Comparison of ENCODE assay signal across 19 cellular contexts in genomic region chr18:43078485-43079092, GRCh38. TPM values are rescaled to one million over a fixed set of nuclear protein-coding genes. Genes with fewer than 3 reads are reported as not detected.
"Had no signal": no experiment of that assay in that cellular context is flagged by ENCODE, and none has a peak within 500 bp of the region (broad histone marks: within the 10 kb centered on the region; RNA-seq: fewer than 3 reads in every experiment).

No MANE protein-coding gene starts in this region.

- ATAC-seq: activated CD4-positive, alpha-beta T cell treated with anti-CD3 and anti-CD28 coated beads for 36 hours; activated CD8-positive, alpha-beta memory T cell treated with anti-CD3 and anti-CD28 coated beads, Interleukin-2, amount 10 ng/mL, durations not matched to agents 7 days and 5 days; left ventricle myocardium superior; natural killer cell treated with Interleukin-12 subunit alpha and Interleukin-12 subunit beta and Interleukin-15 and Interleukin-18, amount 100 ng/mL, for 72 hours; right cardiac atrium; stimulated activated naive CD8-positive, alpha-beta T cell treated with anti-CD3 and anti-CD28 coated beads, Interleukin-15, amount 100 ng/mL, for 72 hours; upper lobe of right lung had no signal

- H3K4me1 ChIP-seq: adrenal gland, upper lobe of right lung had no signal

- H3K27me3 ChIP-seq: adrenal gland, esophagus muscularis mucosa, upper lobe of right lung had no signal

- DNase-seq: activated CD4-positive, alpha-beta memory T cell treated with anti-CD3 and anti-CD28 coated beads for 36 hours; activated CD4-positive, alpha-beta T cell treated with anti-CD3 and anti-CD28 coated beads for 36 hours; activated CD8-positive, alpha-beta memory T cell treated with anti-CD3 and anti-CD28 coated beads, Interleukin-2, amount 10 ng/mL, durations not matched to agents 7 days and 5 days; activated effector memory CD4-positive, alpha-beta T cell treated with anti-CD3 and anti-CD28 coated beads, Interleukin-2, amount 50 U/mL, for 16 hours; activated T-cell treated with anti-CD3 and anti-CD28 coated beads, Interleukin-2, amount 50 U/mL, for 1 hour; adrenal gland; kidney glomerular epithelial cell; left ventricle myocardium superior; right cardiac atrium; small intestine; stimulated activated naive CD8-positive, alpha-beta T cell treated with anti-CD3 and anti-CD28 coated beads, Interleukin-15, amount 100 ng/mL, for 72 hours; upper lobe of right lung had no signal

- H3K36me3 Mint-ChIP-seq: activated CD4-positive, alpha-beta memory T cell treated with anti-CD3 and anti-CD28 coated beads for 36 hours; activated CD8-positive, alpha-beta memory T cell treated with anti-CD3 and anti-CD28 coated beads, Interleukin-2, amount 10 ng/mL, durations not matched to agents 7 days and 5 days; activated naive CD4-positive, alpha-beta T cell treated with anti-CD3 and anti-CD28 coated beads, Interleukin-2, amount 50 U/mL, for 24 hours; memory B cell had no signal

- H3K4me1 Mint-ChIP-seq: activated CD4-positive, alpha-beta T cell treated with anti-CD3 and anti-CD28 coated beads for 36 hours; activated CD8-positive, alpha-beta memory T cell treated with anti-CD3 and anti-CD28 coated beads, Interleukin-2, amount 10 ng/mL, durations not matched to agents 7 days and 5 days; activated naive CD4-positive, alpha-beta T cell treated with anti-CD3 and anti-CD28 coated beads, Interleukin-2, amount 50 U/mL, for 24 hours; memory B cell; stimulated activated naive CD8-positive, alpha-beta T cell treated with anti-CD3 and anti-CD28 coated beads, Interleukin-15, amount 100 ng/mL, for 72 hours had no signal

- H3K4me3 ChIP-seq: adrenal gland, esophagus muscularis mucosa, upper lobe of right lung had no signal

- H3K27ac ChIP-seq: adrenal gland, esophagus muscularis mucosa, upper lobe of right lung had no signal

- H3K36me3 ChIP-seq: adrenal gland, esophagus muscularis mucosa, upper lobe of right lung had no signal

- H3K4me3 Mint-ChIP-seq: activated CD4-positive, alpha-beta memory T cell treated with anti-CD3 and anti-CD28 coated beads for 36 hours; activated CD4-positive, alpha-beta T cell treated with anti-CD3 and anti-CD28 coated beads for 36 hours; activated CD8-positive, alpha-beta memory T cell treated with anti-CD3 and anti-CD28 coated beads, Interleukin-2, amount 10 ng/mL, durations not matched to agents 7 days and 5 days; activated naive CD4-positive, alpha-beta T cell treated with anti-CD3 and anti-CD28 coated beads, Interleukin-2, amount 50 U/mL, for 24 hours; memory B cell; natural killer cell treated with Interleukin-12 subunit alpha and Interleukin-12 subunit beta and Interleukin-15 and Interleukin-18, amount 100 ng/mL, for 72 hours; stimulated activated naive CD8-positive, alpha-beta T cell treated with anti-CD3 and anti-CD28 coated beads, Interleukin-15, amount 100 ng/mL, for 72 hours had no signal

- H3K27ac Mint-ChIP-seq: activated CD4-positive, alpha-beta memory T cell treated with anti-CD3 and anti-CD28 coated beads for 36 hours; activated CD4-positive, alpha-beta T cell treated with anti-CD3 and anti-CD28 coated beads for 36 hours; activated CD8-positive, alpha-beta memory T cell treated with anti-CD3 and anti-CD28 coated beads, Interleukin-2, amount 10 ng/mL, durations not matched to agents 7 days and 5 days; activated naive CD4-positive, alpha-beta T cell treated with anti-CD3 and anti-CD28 coated beads, Interleukin-2, amount 50 U/mL, for 24 hours; memory B cell; natural killer cell treated with Interleukin-12 subunit alpha and Interleukin-12 subunit beta and Interleukin-15 and Interleukin-18, amount 100 ng/mL, for 72 hours; progenitor cell of endocrine pancreas; stimulated activated naive CD8-positive, alpha-beta T cell treated with anti-CD3 and anti-CD28 coated beads, Interleukin-15, amount 100 ng/mL, for 72 hours had no signal

- FAIRE-seq: colon, small intestine had no signal

- H3K9me3 ChIP-seq: adrenal gland, esophagus muscularis mucosa, upper lobe of right lung had no signal

- H3K27me3 Mint-ChIP-seq: activated CD4-positive, alpha-beta memory T cell treated with anti-CD3 and anti-CD28 coated beads for 36 hours; activated CD4-positive, alpha-beta T cell treated with anti-CD3 and anti-CD28 coated beads for 36 hours; activated CD8-positive, alpha-beta memory T cell treated with anti-CD3 and anti-CD28 coated beads, Interleukin-2, amount 10 ng/mL, durations not matched to agents 7 days and 5 days; activated naive CD4-positive, alpha-beta T cell treated with anti-CD3 and anti-CD28 coated beads, Interleukin-2, amount 50 U/mL, for 24 hours; memory B cell; natural killer cell treated with Interleukin-12 subunit alpha and Interleukin-12 subunit beta and Interleukin-15 and Interleukin-18, amount 100 ng/mL, for 72 hours; progenitor cell of endocrine pancreas; stimulated activated naive CD8-positive, alpha-beta T cell treated with anti-CD3 and anti-CD28 coated beads, Interleukin-15, amount 100 ng/mL, for 72 hours had no signal

RNA-seq across cellular contexts. Expression of gene RIT2, which starts 36.9 kb away (rescaled TPM):
- total RNA-seq: activated CD4-positive, alpha-beta memory T cell treated with anti-CD3 and anti-CD28 coated beads for 36 hours; activated CD4-positive, alpha-beta T cell treated with anti-CD3 and anti-CD28 coated beads for 36 hours; activated CD8-positive, alpha-beta memory T cell treated with anti-CD3 and anti-CD28 coated beads, Interleukin-2, amount 10 ng/mL, durations not matched to agents 7 days and 5 days; esophagus muscularis mucosa; left ventricle myocardium superior; natural killer cell treated with Interleukin-12 subunit alpha and Interleukin-12 subunit beta and Interleukin-15 and Interleukin-18, amount 100 ng/mL, for 72 hours; omental fat pad; progenitor cell of endocrine pancreas; right cardiac atrium; upper lobe of right lung had no signal
- polyA plus RNA-seq: right cardiac atrium had no signal
